Comparison of ENCODE assay signal across 8 cellular contexts in genomic region chr19:55255618-55256423, GRCh38. TPM values are rescaled to one million over a fixed set of nuclear protein-coding genes. Genes with fewer than 3 reads are reported as not detected.
DNase-seq lines count a peak whose midpoint lies in the region; ATAC-seq, FAIRE-seq and TF ChIP-seq lines count a peak whose summit lies in the region.

No MANE protein-coding gene starts in this region.

- no peaks in the 10 kb centered on the region for H3K27me3 ChIP-seq in MG63
- H3K27me3 ChIP-seq in tibial nerve = no peaks in the 10 kb centered on the region

- intact Hi-C loops in kidney (cut with DNase I) = no loop called here

- peaks cover 18 to 38% of the 10 kb centered on the region in 2 donors for H3K4me1 ChIP-seq in kidney (ENCODE audit: control insufficient read depth in 1 of 2, insufficient read depth in 1 of 2, low read depth in 1 of 2, low read length in 2 of 2)
- H3K4me1 ChIP-seq in tibial nerve = peaks cover 0 to 78% (median 49%) of the 10 kb centered on the region in 4 donors

- H3K9ac ChIP-seq in kidney (ENCODE audit: low read length in 2 of 2) = peak overlapping the region; percentile 17 to 51

- DNase-seq in DMS53 treated with DMSO at 0.1 percent for 48 hours (lab: John Stamatoyannopoulos, UW; ENCODE audit: unreplicated experiment) (peak; percentile 28), MG63 (no peak), kidney (peak; percentile 78), mucosa of gallbladder (ENCODE audit: low spot score) (no peak), tibial nerve (ENCODE audit: low spot score in 2 of 2) (no peak)
- DNase-seq in activated T-cell treated with anti-CD3 and anti-CD28 coated beads, Interleukin-2, amount 50 U/mL, for 48 hours = peak; percentile 73 to 78
- DNase-seq in stimulated activated naive CD4-positive, alpha-beta T cell (lab: John Stamatoyannopoulos, UW) = peak in 5 of 6 experiments; percentile 6 to 33 (median 27)

- H3K9me3 ChIP-seq in MG63 (no peaks in the 10 kb centered on the region), kidney (ENCODE audit: control insufficient read depth in 1 of 2, low read length in 2 of 2) (no peaks in the 10 kb centered on the region), tibial nerve (no peaks in the 10 kb centered on the region)

- no peak for FAIRE-seq in kidney (lab: Jason Lieb, UNC)

- 66 to 67% methylated on average over 17 of the region's 17 CpGs for WGBS in tibial nerve, 2 donors

- peaks cover 30% of the 10 kb centered on the region for H3K36me3 ChIP-seq in MG63
- H3K36me3 ChIP-seq in kidney (ENCODE audit: control insufficient read depth in 1 of 2, insufficient read depth in 2 of 2, low read length in 2 of 2) = no peaks in the 10 kb centered on the region
- H3K36me3 ChIP-seq in tibial nerve = peaks cover 0 to 4% (median 0%) of the 10 kb centered on the region in 3 donors

- H3K27ac ChIP-seq in kidney (ENCODE audit: low read depth in 2 of 2, low read length in 2 of 2) = no peak overlapping the region
- peak overlapping the region in 2 of 4 donors; percentile 59 to 78 for H3K27ac ChIP-seq in tibial nerve

- no peak for TF ChIP-seq EP300 in tibial nerve (IDR thresholded peaks at IDR 0.05)

- no peak for TF ChIP-seq POLR2A in tibial nerve (IDR thresholded peaks at IDR 0.05)

- no peak for TF ChIP-seq CTCF in kidney (IDR thresholded peaks at IDR 0.05; ENCODE audit: borderline replicate concordance, extremely low read depth, insufficient read depth)
- TF ChIP-seq CTCF in tibial nerve (IDR thresholded peaks at IDR 0.05) = no peak

- ATAC-seq in GM21576 (IDR thresholded peaks at IDR 0.05; ENCODE audit: unreplicated experiment) = no peak

- H3K4me3 ChIP-seq in MG63 (peak overlapping the region; percentile 4; the same call in 1 of the 2 replicates), kidney (ENCODE audit: low read length in 2 of 2) (peak overlapping the region; percentile 23 to 79), tibial nerve (peak overlapping the region in 2 of 4 donors; percentile 15 to 21)

RNA-seq across cellular contexts. Expression of gene PPP6R1, which starts 3.0 kb away (rescaled TPM):
- 59.5 and 102 TPM in 2 replicates for total RNA-seq in MG63 (2014; rRNA removed; shearing (Covaris generic); ENCODE audit: low replicate concordance)
- total RNA-seq in kidney = 61.6 TPM
- 30.6 TPM for polyA plus RNA-seq in kidney (ENCODE audit: insufficient read depth, low read depth, low replicate concordance)
- total RNA-seq in mucosa of gallbladder = 108 TPM
- 10 to 100 TPM; 35.4 to 56.7 (median 40.7) TPM for total RNA-seq in tibial nerve

RNA-seq across cellular contexts. Expression of gene HSPBP1, which starts 24.1 kb away (rescaled TPM):
- 64.6 and 122 TPM in 2 replicates for total RNA-seq in MG63 (2014; rRNA removed; shearing (Covaris generic); ENCODE audit: low replicate concordance)
- 37.6 TPM for total RNA-seq in kidney
- 55.9 TPM for polyA plus RNA-seq in kidney (ENCODE audit: insufficient read depth, low read depth, low replicate concordance)
- 28.8 TPM for total RNA-seq in mucosa of gallbladder
- 10 to 100 TPM; 33.7 to 49.6 (median 40.5) TPM for total RNA-seq in tibial nerve

RNA-seq across cellular contexts. Expression of gene TMEM86B, which starts 27.3 kb away (rescaled TPM):
- 0.16 TPM in 1 of 2 replicates, not detected in the other for total RNA-seq in MG63 (2014; rRNA removed; shearing (Covaris generic); ENCODE audit: low replicate concordance)
- total RNA-seq in kidney (3.3 TPM), mucosa of gallbladder (193 TPM), tibial nerve (1 to 10 TPM in 3 of 4 donors, under 1 TPM in 1; 0.44 to 8.6 (median 3.0) TPM)
- 4.6 TPM for polyA plus RNA-seq in kidney (ENCODE audit: insufficient read depth, low read depth, low replicate concordance)

RNA-seq across cellular contexts. Expression of gene BRSK1, which starts 28.0 kb away (rescaled TPM):
- 0.89 TPM in 1 of 2 replicates, not detected in the other for total RNA-seq in MG63 (2014; rRNA removed; shearing (Covaris generic); ENCODE audit: low replicate concordance)
- total RNA-seq in kidney (6.5 TPM), mucosa of gallbladder (5.2 TPM), tibial nerve (1 to 10 TPM; 4.6 to 6.9 (median 5.9) TPM)
- 1.4 TPM for polyA plus RNA-seq in kidney (ENCODE audit: insufficient read depth, low read depth, low replicate concordance)

RNA-seq across cellular contexts. Expression of gene PTPRH, which starts 46.5 kb away (rescaled TPM):
- total RNA-seq in MG63 (2014; rRNA removed; shearing (Covaris generic); ENCODE audit: low replicate concordance) = 3.9 and 11.8 TPM in 2 replicates
- total RNA-seq in kidney (2.8 TPM), mucosa of gallbladder (175 TPM), tibial nerve (1 to 10 TPM; 1.2 to 3.9 (median 2.1) TPM)
- not detected for polyA plus RNA-seq in kidney (ENCODE audit: insufficient read depth, low read depth, low replicate concordance)

Comparison
In these comparisons a context has a peak if more than half of its experiments do, and no peak if none do; other contexts are left out.
1. DNase-seq: peak in DMS53 treated with DMSO at 0.1 percent for 48 hours (single experiment), activated T-cell treated with anti-CD3 and anti-CD28 coated beads, Interleukin-2, amount 50 U/mL, for 48 hours (2 of 2), kidney (single experiment) and stimulated activated naive CD4-positive, alpha-beta T cell (5 of 6); none in MG63 (single experiment), mucosa of gallbladder (single experiment) and tibial nerve (0 of 2).
2. RNA of gene TMEM86B, which starts 27.3 kb away (total RNA-seq): 193 TPM in mucosa of gallbladder (single experiment); 0.44 to 8.6 TPM in tibial nerve, 3.3 TPM in kidney (single experiment) and 0.16 TPM in MG63; every median in the first group is over 10 times any median in the second.